Comparison of ENCODE assay signal across 13 cellular contexts in the genomic region with DNA sequence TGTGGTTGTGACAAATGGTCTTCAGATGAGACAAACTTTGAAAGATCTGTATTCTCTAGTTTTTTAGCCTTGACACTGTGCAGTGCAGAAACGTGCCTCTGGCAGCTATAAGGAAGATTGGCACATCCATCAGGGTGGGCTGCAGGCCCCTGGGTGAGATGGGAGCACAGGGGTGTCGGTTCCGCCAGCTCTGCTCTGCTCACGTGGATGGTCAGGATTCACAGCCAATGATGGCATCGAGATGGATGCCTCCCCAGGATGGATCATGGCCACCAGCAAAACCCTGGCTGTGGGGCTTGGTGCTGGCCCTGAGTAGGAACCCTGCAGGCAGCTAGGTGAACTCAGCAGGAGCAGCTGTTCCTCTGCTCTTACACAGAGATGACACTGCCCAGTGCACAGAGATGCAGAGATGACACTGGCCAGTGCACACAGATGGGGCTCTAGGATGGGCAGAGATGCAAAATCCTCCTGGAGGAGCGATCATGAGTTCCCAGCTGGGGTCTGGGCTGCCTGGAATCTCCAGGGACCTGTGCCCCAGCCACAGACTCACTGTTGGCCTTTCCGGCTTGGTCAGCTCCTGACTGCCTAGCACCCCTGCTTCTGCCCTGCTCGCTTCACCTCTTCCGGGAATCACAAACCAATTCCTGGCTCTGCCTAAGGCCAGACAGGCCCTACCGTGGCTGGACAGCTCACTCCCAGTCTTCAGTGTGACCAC.
A peak's percentile ranks its signal among the peaks of the same experiment; 100 is the strongest.
DNase-seq lines count a peak whose midpoint lies in the region; ATAC-seq and TF ChIP-seq lines count a peak whose summit lies in the region.
"Had no signal": no experiment of that assay in that cellular context is flagged by ENCODE, and none has a peak within 500 bp of the region (broad histone marks: within the 10 kb centered on the region; RNA-seq: fewer than 3 reads in every experiment).

No MANE protein-coding gene starts in this region.

- peak overlapping the region; percentile 38 for H3K4ac ChIP-seq in neuronal stem cell (ENCODE audit: low read length)

- peaks cover 0 to 19% (median 6%) of the 10 kb centered on the region in 11 experiments; a peak in 8 of 22 replicates for H3K36me3 ChIP-seq in BLaER1 treated with 17β-estradiol and CSF1 and Interleukin-3, amounts not matched to agents 10 nM and 100 nM
- no peaks in the 10 kb centered on the region for H3K36me3 ChIP-seq in neuronal stem cell (replicated peaks in 1 of 2; ENCODE audit: control insufficient read depth in 2 of 2, insufficient read depth in 2 of 2, low read length in 2 of 2)
- H3K36me3 ChIP-seq in spleen, result no peaks in the 10 kb centered on the region

- H3K4me3 Mint-ChIP-seq in brain, result no peak overlapping the region
- H3K4me3 Mint-ChIP-seq: CD4-positive, alpha-beta memory T cell; IgD-negative memory B cell had no signal

- no peak for DNase-seq in neuronal stem cell (ENCODE audit: low spot score)
- DNase-seq in spleen, result peak; percentile 65
- no peak for DNase-seq in medulla oblongata (ENCODE audit: extremely low spot score)
- no peak for DNase-seq in HK-2 (ENCODE audit: unreplicated experiment)
- DNase-seq: 8988T; AML-193; CD4-positive, alpha-beta memory T cell; EL had no signal

- intact Hi-C loops in spleen (cut with DNase I; ENCODE audit: low total_unique reads), result no loop called here

- H3K18ac ChIP-seq in neuronal stem cell (ENCODE audit: low read length), result peak overlapping the region; percentile 91

- H2BK5ac ChIP-seq in neuronal stem cell (ENCODE audit: low read length), result peak overlapping the region; percentile 47

- H3K36me3 Mint-ChIP-seq in brain, result peaks cover 5% of the 10 kb centered on the region
- H3K36me3 Mint-ChIP-seq: CD4-positive, alpha-beta memory T cell had no signal

- no peak overlapping the region for H2AFZ ChIP-seq in neuronal stem cell (ENCODE audit: low read length)

- no peak overlapping the region for H2BK120ac ChIP-seq in neuronal stem cell (ENCODE audit: low read depth, low read length)

- H3K27me3 Mint-ChIP-seq in brain, result peaks cover 6% of the 10 kb centered on the region
- H3K27me3 Mint-ChIP-seq: CD4-positive, alpha-beta memory T cell; IgD-negative memory B cell had no signal

- H3K9me3 ChIP-seq in BLaER1 treated with 17β-estradiol and CSF1 and Interleukin-3, amounts not matched to agents 10 nM and 100 nM (replicated peaks in 1 of 11), result peaks cover 14 to 22% (median 17%) of the 10 kb centered on the region in 11 experiments
- H3K9me3 ChIP-seq in neuronal stem cell (replicated peaks in 1 of 2; ENCODE audit: control insufficient read depth in 2 of 2, insufficient read depth in 1 of 2, low read depth in 1 of 2, low read length in 2 of 2) (peaks cover 0 to 4% of the 10 kb centered on the region in 2 donors), spleen (peaks cover 0 to 17% (median 7%) of the 10 kb centered on the region in 8 donors)

- WGBS in neuronal stem cell (ENCODE audit: extremely low coverage in 2 of 2, insufficient read length in 2 of 2, insufficient replicate concordance in 1 of 2), 2 donors, result no CpG with 5 or more reads among the region's 10 CpGs
- 76 to 89% (median 84%) methylated on average over 7 to 10 of the region's 10 CpGs for WGBS in spleen, 5 donors

- peak overlapping the region; percentile 29 for H3K23ac ChIP-seq in neuronal stem cell (ENCODE audit: low read depth, low read length, poor library complexity)

- peak overlapping the region; percentile 75 to 97 (median 89); a peak in 19 of 22 replicates for H3K4me2 ChIP-seq in BLaER1 treated with 17β-estradiol and CSF1 and Interleukin-3, amounts not matched to agents 10 nM and 100 nM
- no peak overlapping the region for H3K4me2 ChIP-seq in neuronal stem cell (ENCODE audit: insufficient read depth, low read length, poor library complexity, severe bottlenecking)

- no peak overlapping the region for H3K14ac ChIP-seq in neuronal stem cell (ENCODE audit: low read length)

- H4K8ac ChIP-seq in neuronal stem cell (ENCODE audit: low read depth, low read length), result no peak overlapping the region

- peaks cover 0 to 6% (median 0%) of the 10 kb centered on the region in 11 experiments; a peak in 1 of 22 replicates for H3K27me3 ChIP-seq in BLaER1 treated with 17β-estradiol and CSF1 and Interleukin-3, amounts not matched to agents 10 nM and 100 nM
- H3K27me3 ChIP-seq in neuronal stem cell (ENCODE audit: control insufficient read depth in 3 of 3, insufficient read depth in 3 of 3, low read depth in 1 of 3, low read length in 3 of 3) (no peaks in the 10 kb centered on the region), spleen (replicated peaks in 1 of 7) (no peaks in the 10 kb centered on the region)

- no peaks in the 10 kb centered on the region for H3K79me1 ChIP-seq in neuronal stem cell (ENCODE audit: low read depth, low read length)

- no peak for TF ChIP-seq POLR2A in spleen (IDR thresholded peaks at IDR 0.05)

- H3K4me1 ChIP-seq in BLaER1 treated with 17β-estradiol and CSF1 and Interleukin-3, amounts not matched to agents 10 nM and 100 nM, result peaks cover 25 to 80% (median 69%) of the 10 kb centered on the region in 10 experiments
- H3K4me1 ChIP-seq in neuronal stem cell (ENCODE audit: control insufficient read depth in 2 of 2, insufficient read depth in 1 of 2, low read depth in 1 of 2, low read length in 2 of 2) (peaks cover 0 to 12% of the 10 kb centered on the region in 2 donors), spleen (peaks cover 0 to 3% (median 0%) of the 10 kb centered on the region in 6 donors)

- no peaks in the 10 kb centered on the region; a peak in 1 of 22 replicates for H4K20me1 ChIP-seq in BLaER1 treated with 17β-estradiol and CSF1 and Interleukin-3, amounts not matched to agents 10 nM and 100 nM

- H3K9me3 Mint-ChIP-seq in brain, result peaks cover 3 to 71% (median 8%) of the 10 kb centered on the region in 5 experiments

- no peak overlapping the region for H4K91ac ChIP-seq in neuronal stem cell (ENCODE audit: low read depth, low read length, poor library complexity)

- H3K27ac ChIP-seq in BLaER1 treated with 17β-estradiol and CSF1 and Interleukin-3, amounts not matched to agents 10 nM and 100 nM, result peak overlapping the region in 2 of 11 experiments; percentile 67 to 73; a peak in 3 of 22 replicates
- H3K27ac ChIP-seq in neuronal stem cell (replicated peaks; ENCODE audit: low read length) (no peak overlapping the region), spleen (no peak overlapping the region)

- peak overlapping the region in 2 of 11 experiments; percentile 50 to 69; a peak in 1 of 22 replicates for H3K9ac ChIP-seq in BLaER1 treated with 17β-estradiol and CSF1 and Interleukin-3, amounts not matched to agents 10 nM and 100 nM
- H3K9ac ChIP-seq in neuronal stem cell (ENCODE audit: low read depth, low read length, poor library complexity), result no peak overlapping the region

- H2AK5ac ChIP-seq in neuronal stem cell (ENCODE audit: low read depth, low read length), result peak overlapping the region; percentile 1

- H3K4me1 Mint-ChIP-seq in brain, result peaks cover 39% of the 10 kb centered on the region
- H3K4me1 Mint-ChIP-seq: IgD-negative memory B cell had no signal

- ATAC-seq in HG02571 (IDR thresholded peaks at IDR 0.05; ENCODE audit: unreplicated experiment), result no peak
- ATAC-seq: HCT116 had no signal

- peak overlapping the region; percentile 53 for H2BK12ac ChIP-seq in neuronal stem cell (ENCODE audit: low read length)

- peak overlapping the region in 3 of 5 experiments; percentile 11 to 88 (median 80) for H3K27ac Mint-ChIP-seq in brain
- H3K27ac Mint-ChIP-seq: CD4-positive, alpha-beta memory T cell had no signal

- H3K4me3 ChIP-seq in BLaER1 treated with 17β-estradiol and CSF1 and Interleukin-3, amounts not matched to agents 10 nM and 100 nM, result no peak overlapping the region
- H3K4me3 ChIP-seq in neuronal stem cell (ENCODE audit: low read length in 2 of 2) (no peak overlapping the region), spleen (no peak overlapping the region)

- TF ChIP-seq CTCF in brain (conservative IDR thresholded peaks at IDR 0.05) (no peak), spleen (IDR thresholded peaks at IDR 0.05 in 8 of 11, conservative IDR thresholded peaks at IDR 0.05 in 3 of 11) (no peak)

- peak overlapping the region; percentile 74 for H2BK15ac ChIP-seq in neuronal stem cell (ENCODE audit: low read length)
